Comparison of ENCODE assay signal across 8 cellular contexts in the genomic region with DNA sequence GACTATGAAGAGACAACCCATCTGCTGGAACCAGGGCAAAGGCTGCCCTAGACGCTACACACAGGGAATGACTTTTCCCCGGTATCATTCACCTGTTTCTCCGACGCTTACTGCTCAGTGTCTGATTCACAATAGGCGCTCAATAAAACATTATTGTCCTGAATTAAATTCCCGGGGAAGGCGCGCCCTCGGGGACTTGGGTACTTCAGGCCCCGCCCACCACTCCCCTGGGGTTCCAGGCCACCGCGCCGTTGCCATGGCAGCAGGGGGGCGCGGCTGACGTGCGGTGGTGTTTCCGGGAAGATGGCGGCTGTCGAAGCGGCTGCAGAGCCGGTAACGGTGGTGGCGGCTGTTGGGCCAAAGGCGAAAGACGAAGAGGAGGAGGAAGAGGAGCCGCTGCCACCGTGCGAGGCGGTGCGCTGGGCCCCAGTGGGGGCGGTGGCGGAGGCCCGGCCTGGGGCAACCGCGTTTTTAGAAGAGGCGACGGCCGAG. TPM values are rescaled to one million over a fixed set of nuclear protein-coding genes. Genes with fewer than 3 reads are reported as not detected.
A peak's percentile ranks its signal among the peaks of the same experiment; 100 is the strongest.
DNase-seq lines count a peak whose midpoint lies in the region; ATAC-seq and TF ChIP-seq lines count a peak whose summit lies in the region.

Gene RUNDC1, plus strand, starts transcription at position 292 of the 492 bp plus-strand sequence. Its CDS starts 12 bp downstream, at position 304.

- TF ChIP-seq POLR2A in stomach (IDR thresholded peaks at IDR 0.05): peak in 1 of 4 donors; percentile 45

- POLR2A ChIA-PET in RWPE1 (lab: Yijun Ruan, JAX; ENCODE audit: low non-redundant PET): no interaction called here

- DNase-seq in D341Med (ENCODE audit: low spot score): peak; percentile 100
- peak; percentile 82 for DNase-seq in LHCN-M2 (ENCODE audit: low read depth)
- DNase-seq in RWPE1 (ENCODE audit: low spot score): peak; percentile 93
- peak; percentile 86 for DNase-seq in activated effector memory CD4-positive, alpha-beta T cell treated with Interleukin-2 at 50 U/mL for 16 hours
- DNase-seq in fibroblast of villous mesenchyme (ENCODE audit: low read depth): peak; percentile 83
- peak; percentile 83 for DNase-seq in neural crest cell (ENCODE audit: low read depth, low spot score)
- peak; percentile 97 for DNase-seq in stomach

- peaks cover 25 to 58% (median 46%) of the 10 kb centered on the region in 4 donors for H3K4me1 ChIP-seq in stomach

- 0 to 1% (median 0%) methylated on average over 25 to 39 of the region's 39 CpGs for WGBS in stomach, 5 donors

- peaks cover 0 to 14% (median 2%) of the 10 kb centered on the region in 4 donors for H3K36me3 ChIP-seq in stomach

- H3K4me1 Mint-ChIP-seq in neural crest cell: peaks cover 33% of the 10 kb centered on the region

- peak within 1 kb of the TSS; percentile 96 for H3K4me3 Mint-ChIP-seq in neural crest cell

- no peak for TF ChIP-seq EP300 in stomach (IDR thresholded peaks at IDR 0.05)

- H3K27me3 ChIP-seq in stomach: no peaks in the 10 kb centered on the region

- peak; percentile 57 for ATAC-seq in GM21619 (IDR thresholded peaks at IDR 0.05; ENCODE audit: unreplicated experiment)

- no peaks in the 10 kb centered on the region for H3K9me3 Mint-ChIP-seq in neural crest cell

- TF ChIP-seq CTCF in RWPE1 (conservative IDR thresholded peaks at IDR 0.05; ENCODE audit: low read depth): no peak
- TF ChIP-seq CTCF in fibroblast of villous mesenchyme (IDR thresholded peaks at IDR 0.05; ENCODE audit: insufficient read depth, low read depth, low read length): no peak
- no peak for TF ChIP-seq CTCF in neural crest cell (conservative IDR thresholded peaks at IDR 0.05)
- no peak for TF ChIP-seq CTCF in stomach (IDR thresholded peaks at IDR 0.05)

- peak within 1 kb of the TSS; percentile 90 for H3K27ac ChIP-seq in RWPE1
- H3K27ac ChIP-seq in stomach: peak within 1 kb of the TSS; percentile 90 to 93 (median 91)

- CTCF ChIA-PET in RWPE1 (lab: Yijun Ruan, JAX): interaction anchor here (0.7 to 1.0 kb wide), 2 partner anchors 18 to 76 kb away, joined by 3 read pairs; partner anchors contain the start of gene RPL27

- H3K27me3 Mint-ChIP-seq in neural crest cell (ENCODE audit: low read depth): no peaks in the 10 kb centered on the region

- intact Hi-C loops in stomach (cut with DNase I; ENCODE audit: low total_unique reads): no loop called here

- H3K4me3 ChIP-seq in fibroblast of villous mesenchyme (ENCODE audit: low read depth, low read length): peak within 1 kb of the TSS; percentile 70
- H3K4me3 ChIP-seq in stomach: peak within 1 kb of the TSS; percentile 83 to 97 (median 93)

- no peaks in the 10 kb centered on the region for H3K9me3 ChIP-seq in stomach

- peak within 1 kb of the TSS; percentile 97 for H3K27ac Mint-ChIP-seq in neural crest cell (ENCODE audit: unreplicated experiment)

- H3K36me3 Mint-ChIP-seq in neural crest cell (ENCODE audit: low read depth): no peaks in the 10 kb centered on the region

RNA-seq across cellular contexts. Expression of gene RUNDC1, which starts in this region (rescaled TPM):
- 9.4 and 9.6 TPM in 2 replicates for total RNA-seq in LHCN-M2 (2014; rRNA removed)
- polyA plus RNA-seq in LHCN-M2 (2012): 9.1 TPM
- 9.3 and 11.2 TPM in 2 replicates for total RNA-seq in fibroblast of villous mesenchyme
- total RNA-seq in neural crest cell: 15.9 and 16.5 TPM in 2 replicates
- total RNA-seq in stomach: 10 to 100 TPM; 12.9 to 51.6 (median 15.2) TPM
- polyA plus RNA-seq in stomach: 1 to 10 TPM; 5.8 to 7.1 (median 6.6) TPM

Comparison
In these comparisons a context has a peak if more than half of its experiments do, and no peak if none do; other contexts are left out.
1. Peak in every context shown above with its lines: DNase-seq, ATAC-seq, H3K4me3 ChIP-seq and H3K27ac ChIP-seq.